ENCODE assay signal across 10 cellular contexts in the genomic region with DNA sequence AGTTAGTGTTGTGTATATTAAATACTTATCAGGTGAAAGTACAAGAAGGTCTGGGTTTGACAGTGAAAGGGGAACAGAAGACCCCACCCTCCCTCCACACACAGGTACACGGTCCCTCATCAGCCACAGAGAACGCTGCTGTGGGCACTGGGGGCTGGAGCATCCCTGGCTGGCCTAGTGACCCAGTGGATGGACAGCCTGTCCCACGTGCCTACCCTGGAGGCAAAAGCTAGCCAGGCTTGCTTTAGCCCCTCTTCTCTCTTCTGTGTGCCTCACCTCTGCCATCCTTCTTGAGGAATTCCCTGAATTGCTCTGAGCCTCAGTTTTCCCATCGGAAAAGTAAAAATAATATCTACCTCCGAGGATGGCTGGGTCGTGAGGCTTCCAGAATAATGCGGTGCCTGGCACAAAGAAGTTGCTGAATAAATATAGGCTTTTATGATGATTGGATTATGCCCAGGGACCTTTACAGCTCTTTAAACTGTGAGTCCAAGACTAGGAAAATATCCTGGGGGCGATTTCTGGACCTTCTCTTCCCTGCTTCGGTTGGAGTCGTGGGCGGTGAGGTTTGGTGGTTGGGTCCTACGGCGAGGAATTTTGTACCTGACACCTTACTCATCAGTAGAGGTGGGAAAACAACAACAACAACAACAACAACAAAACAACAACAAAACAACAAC. TPM values are rescaled to one million over a fixed set of nuclear protein-coding genes. Genes with fewer than 3 reads are reported as not detected.
DNase-seq lines count a peak whose midpoint lies in the region; ATAC-seq and TF ChIP-seq lines count a peak whose summit lies in the region.
"Had no signal": no experiment of that assay in that cellular context is flagged by ENCODE, and none has a peak within 500 bp of the region (broad histone marks: within the 10 kb centered on the region; RNA-seq: fewer than 3 reads in every experiment).

No MANE protein-coding gene starts in this region.

- intact Hi-C loops in Panc1 (cut with micrococcal nuclease; ENCODE audit: unreplicated experiment): no loop called here

- H3K4me1 Mint-ChIP-seq in osteocyte (ENCODE audit: unreplicated experiment): peaks cover 10% of the 10 kb centered on the region

- H3K27ac ChIP-seq in Panc1 (ENCODE audit: low read length): no peak overlapping the region

- POLR2A ChIA-PET in Panc1 (lab: Charles Lee): no interaction called here

- H3K9me3 Mint-ChIP-seq in osteocyte (ENCODE audit: unreplicated experiment): no peaks in the 10 kb centered on the region

- ATAC-seq in Panc1: peak; percentile 22; the same call in 1 of the 2 replicates
- ATAC-seq in HG03196 (IDR thresholded peaks at IDR 0.05; ENCODE audit: unreplicated experiment): no peak

- H3K9me3 ChIP-seq in Panc1 (ENCODE audit: control insufficient read depth, insufficient read depth, low read depth, low read length): no peaks in the 10 kb centered on the region

- no peak overlapping the region for H3K27ac Mint-ChIP-seq in osteocyte (ENCODE audit: unreplicated experiment)

- no peaks in the 10 kb centered on the region for H3K27me3 ChIP-seq in GM06990 (replicated peaks; ENCODE audit: control insufficient read depth, insufficient read depth, low read length)
- no peaks in the 10 kb centered on the region for H3K27me3 ChIP-seq in Panc1 (ENCODE audit: control insufficient read depth, insufficient read depth, low read length)

- H3K27me3 Mint-ChIP-seq in osteocyte (ENCODE audit: unreplicated experiment): peaks cover 12% of the 10 kb centered on the region

- CTCF ChIA-PET in Panc1 (lab: Charles Lee): interaction anchor here (0.6 kb wide), 1 partner anchor 234 kb away, joined by 3 read pairs; no protein-coding TSS in a partner anchor

- peaks cover 10% of the 10 kb centered on the region; the same call in 1 of the 2 replicates for H3K4me1 ChIP-seq in Panc1 (ENCODE audit: control insufficient read depth, insufficient read depth, low read length)

- DNase-seq in GM06990 (ENCODE audit: extremely low read depth, insufficient read length) (no peak), Panc1 (ENCODE audit: low read depth, low spot score) (no peak), epithelial cell of esophagus (ENCODE audit: low read depth) (no peak), osteocyte (ENCODE audit: extremely low spot score, unreplicated experiment) (no peak), NCI-H2227 treated with DMSO at 0.1 percent for 48 hours (lab: John Stamatoyannopoulos, UW) (no peak), activated gamma-delta T cell (lab: John Stamatoyannopoulos, UW) (no peak)
- DNase-seq in activated CD8-positive, alpha-beta memory T cell treated with anti-CD3 and anti-CD28 coated beads, Interleukin-2, amount 50 U/mL, for 48 hours: no peak
- DNase-seq: activated CD4-positive, alpha-beta T cell treated with anti-CD3 and anti-CD28 coated beads, Interleukin-2, amount 50 U/mL, for 4 hours; NCI-H187 treated with DMSO at 0.1 percent for 48 hours had no signal

- TF ChIP-seq CTCF in GM06990 (IDR thresholded peaks at IDR 0.05; ENCODE audit: insufficient read depth, low read length, poor library complexity, severe bottlenecking): no peak
- no peak for TF ChIP-seq CTCF in Panc1 (IDR thresholded peaks at IDR 0.05)
- TF ChIP-seq CTCF in epithelial cell of esophagus (IDR thresholded peaks at IDR 0.05; ENCODE audit: insufficient read depth, low read depth, low read length, missing control alignments): no peak
- TF ChIP-seq CTCF in osteocyte (IDR thresholded peaks at IDR 0.05): no peak

- H3K4me3 ChIP-seq in GM06990 (replicated peaks; ENCODE audit: low read depth, low read length) (peak overlapping the region; percentile 81), Panc1 (ENCODE audit: low read depth in 2 of 2, low read length in 2 of 2) (peak overlapping the region in 1 of 2 experiments; percentile 69; a peak in 2 of 4 replicates), epithelial cell of esophagus (ENCODE audit: low read length) (peak overlapping the region; percentile 70)

- BruUV-seq in Panc1 (replicated peaks; lab: Mats Ljungman, UMichigan): no TSS peak

- peak overlapping the region; percentile 63 for H3K4me3 Mint-ChIP-seq in osteocyte (ENCODE audit: unreplicated experiment)

- no peaks in the 10 kb centered on the region; the same call in none of the 2 replicates for H3K36me3 ChIP-seq in GM06990 (ENCODE audit: control insufficient read depth, insufficient read depth, low read length)
- H3K36me3 ChIP-seq in Panc1 (ENCODE audit: control insufficient read depth, insufficient read depth, low read length): no peaks in the 10 kb centered on the region

- in situ Hi-C loops in Panc1 (cut with HindIII; ENCODE audit: low pct_unique_long_range_greater_than_20kb, low sequenced_read_pairs): no loop called here

- H3K36me3 Mint-ChIP-seq in osteocyte (ENCODE audit: unreplicated experiment): no peaks in the 10 kb centered on the region

RNA-seq across cellular contexts. Expression of gene IFNLR1, which starts 0.9 kb away (rescaled TPM):
- total RNA-seq in Panc1 (2021; ENCODE audit: unreplicated experiment): 1.0 TPM
- polyA plus RNA-seq in Panc1 (2012; ENCODE audit: insufficient read length): 0.96 TPM
- total RNA-seq in osteocyte: 0.16 TPM in 1 of 2 replicates, not detected in the other

RNA-seq across cellular contexts. Expression of gene IL22RA1, which starts 43.2 kb away (rescaled TPM):
- total RNA-seq in Panc1 (2021; ENCODE audit: unreplicated experiment) (1.1 TPM), osteocyte (not detected in 2 replicates)
- 1.8 TPM for polyA plus RNA-seq in Panc1 (2012; ENCODE audit: insufficient read length)
